Comparison of ENCODE assay signal across 1 cellular context in the genomic region with DNA sequence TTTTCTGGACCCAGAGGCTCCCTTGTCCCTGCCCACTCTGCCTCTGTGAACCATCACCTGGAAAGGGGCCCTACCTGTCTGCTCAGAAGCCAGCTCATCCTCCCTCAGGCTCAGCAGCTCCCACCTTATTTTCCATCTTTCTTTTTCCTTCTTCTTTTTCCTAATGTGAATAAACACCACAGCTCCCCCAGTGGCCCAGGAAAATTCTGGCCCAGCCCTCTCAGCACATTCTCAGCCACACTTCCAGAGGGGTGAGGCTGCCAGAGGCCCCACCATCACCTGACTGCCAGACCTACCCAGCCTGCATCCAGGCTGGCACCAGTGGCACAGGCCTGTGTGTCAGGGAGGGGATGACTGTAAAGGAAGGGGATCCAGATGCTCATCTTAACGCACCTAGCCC.
TF ChIP-seq lines count a peak whose summit lies in the region.

No MANE protein-coding gene starts in this region.

TF ChIP-seq in H1, 55 proteins besides CTCF, POLR2A, EP300 and RAD21:
- TF ChIP-seq TAF1 (IDR thresholded peaks at IDR 0.05; ENCODE audit: low read depth, low read length): peak; percentile 24; the same call in 1 of the 2 replicates
- TF ChIP-seq, protein P1, sequence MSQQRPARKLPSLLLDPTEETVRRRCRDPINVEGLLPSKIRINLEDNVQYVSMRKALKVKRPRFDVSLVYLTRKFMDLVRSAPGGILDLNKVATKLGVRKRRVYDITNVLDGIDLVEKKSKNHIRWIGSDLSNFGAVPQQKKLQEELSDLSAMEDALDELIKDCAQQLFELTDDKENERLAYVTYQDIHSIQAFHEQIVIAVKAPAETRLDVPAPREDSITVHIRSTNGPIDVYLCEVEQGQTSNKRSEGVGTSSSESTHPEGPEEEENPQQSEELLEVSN (IDR thresholded peaks at IDR 0.05): no peak
